16 cellular contexts compared by ENCODE assay signal in genomic region chr20:21228511-21228910, GRCh38.
DNase-seq lines count a peak whose midpoint lies in the region; ATAC-seq, FAIRE-seq and TF ChIP-seq lines count a peak whose summit lies in the region.
"Had no signal": no experiment of that assay in that cellular context is flagged by ENCODE, and none has a peak within 500 bp of the region (broad histone marks: within the 10 kb centered on the region; RNA-seq: fewer than 3 reads in every experiment).

No MANE protein-coding gene starts in this region.

- H3K9me3 Mint-ChIP-seq in neural progenitor cell: no peaks in the 10 kb centered on the region
- no peaks in the 10 kb centered on the region for H3K9me3 Mint-ChIP-seq in activated CD4-positive, alpha-beta T cell treated with anti-CD3 and anti-CD28 coated beads for 36 hours (ENCODE audit: low read depth)
- H3K9me3 Mint-ChIP-seq: activated T-helper 2 cell treated with anti-CD3 and anti-CD28 coated beads, Interferon-gamma antibody, Interleukin-2, Interleukin-4, amounts not matched to agents 10 μg/mL and 5 μg/mL and 100 μg/mL, durations not matched to agents 14 hours and 24 hours and 36 hours had no signal

- H3K4me1 Mint-ChIP-seq in neural progenitor cell: peaks cover 29% of the 10 kb centered on the region
- no peaks in the 10 kb centered on the region for H3K4me1 Mint-ChIP-seq in activated CD4-positive, alpha-beta T cell treated with anti-CD3 and anti-CD28 coated beads for 36 hours

- peak; percentile 76 for FAIRE-seq in GM18507 (lab: Jason Lieb, UNC)
- FAIRE-seq: TTC549 had no signal

- H3K27ac Mint-ChIP-seq in neural progenitor cell: no peak overlapping the region
- no peak overlapping the region for H3K27ac Mint-ChIP-seq in activated CD4-positive, alpha-beta T cell treated with anti-CD3 and anti-CD28 coated beads for 36 hours
- H3K27ac Mint-ChIP-seq: activated T-helper 2 cell treated with anti-CD3 and anti-CD28 coated beads, Interferon-gamma antibody, Interleukin-2, Interleukin-4, amounts not matched to agents 10 μg/mL and 5 μg/mL and 100 μg/mL, durations not matched to agents 14 hours and 24 hours and 36 hours had no signal

- H3K27me3 Mint-ChIP-seq in neural progenitor cell (ENCODE audit: insufficient read depth, low read depth): peaks cover 4% of the 10 kb centered on the region
- H3K27me3 Mint-ChIP-seq in activated CD4-positive, alpha-beta T cell treated with anti-CD3 and anti-CD28 coated beads for 36 hours: no peaks in the 10 kb centered on the region

- ATAC-seq in GM21390 (IDR thresholded peaks at IDR 0.05; ENCODE audit: unreplicated experiment) (peak; percentile 78), HG03095 (IDR thresholded peaks at IDR 0.05; ENCODE audit: unreplicated experiment) (peak; percentile 78)
- no peak for ATAC-seq in activated CD4-positive, alpha-beta T cell treated with anti-CD3 and anti-CD28 coated beads for 36 hours

- CTCF ChIA-PET in activated CD4-positive, alpha-beta T cell treated with anti-CD3 and anti-CD28 coated beads for 36 hours (lab: Charles Lee): interaction anchor here (0.6 to 0.9 kb wide), 2 partner anchors 277 to 368 kb away, joined by 3 read pairs; no protein-coding TSS in a partner anchor

- POLR2A ChIA-PET in activated CD4-positive, alpha-beta T cell treated with anti-CD3 and anti-CD28 coated beads for 36 hours (lab: Charles Lee): no interaction called here

- no peaks in the 10 kb centered on the region for H3K36me3 ChIP-seq in OCI-LY3 (replicated peaks; ENCODE audit: low read depth, low read length)
- H3K36me3 ChIP-seq in neural progenitor cell: no peaks in the 10 kb centered on the region
- H3K36me3 ChIP-seq: cardiac muscle cell had no signal

- H3K36me3 Mint-ChIP-seq in neural progenitor cell: no peaks in the 10 kb centered on the region
- H3K36me3 Mint-ChIP-seq in activated CD4-positive, alpha-beta T cell treated with anti-CD3 and anti-CD28 coated beads for 36 hours (ENCODE audit: low read depth): peaks cover 9% of the 10 kb centered on the region

- TF ChIP-seq CTCF in OCI-LY3 (IDR thresholded peaks at IDR 0.05; ENCODE audit: low read depth, low read length) (no peak), neural progenitor cell (IDR thresholded peaks at IDR 0.05) (no peak)

- H3F3A ChIP-seq in neural progenitor cell (ENCODE audit: low read depth): peaks cover 49% of the 10 kb centered on the region

- DNase-seq in GM18507 (ENCODE audit: extremely low spot score, insufficient read length, low read depth) (peak; percentile 11), neural progenitor cell (ENCODE audit: low spot score) (no peak)
- DNase-seq in activated CD4-positive, alpha-beta T cell treated with anti-CD3 and anti-CD28 coated beads for 4 hours: no peak
- no peak for DNase-seq in activated effector memory CD4-positive, alpha-beta T cell treated with anti-CD3 and anti-CD28 coated beads, Interleukin-2, amount 50 U/mL, for 16 hours
- DNase-seq in activated CD4-positive, alpha-beta T cell treated with anti-CD3 and anti-CD28 coated beads for 36 hours: no peak
- DNase-seq: BE2C; islet precursor cell; NCI-H1092; NK-92 treated with Interleukin-12 subunit alpha and Interleukin-12 subunit beta, amount 100 ng/mL, for 24 hours; stimulated activated CD4-positive, alpha-beta T cell treated with anti-CD3 and anti-CD28 coated beads, Interleukin-1b, Interleukin-23, amount 100 ng/mL, for 48 hours had no signal

- H3K27me3 ChIP-seq in OCI-LY3 (ENCODE audit: low read depth, low read length): no peaks in the 10 kb centered on the region
- no peaks in the 10 kb centered on the region for H3K27me3 ChIP-seq in neural progenitor cell
- H3K27me3 ChIP-seq: BE2C, cardiac muscle cell had no signal

- H2AFZ ChIP-seq in OCI-LY3 (ENCODE audit: low read depth, low read length) (no peak overlapping the region), neural progenitor cell (replicated peaks) (no peak overlapping the region)

- H3K27ac ChIP-seq in OCI-LY3 (ENCODE audit: low read length) (no peak overlapping the region), neural progenitor cell (no peak overlapping the region)
- H3K27ac ChIP-seq: cardiac muscle cell had no signal

- H3K4me3 ChIP-seq in OCI-LY3 (ENCODE audit: low read length) (peak overlapping the region; percentile 8; the same call in 1 of the 2 replicates), neural progenitor cell (no peak overlapping the region)
- H3K4me3 ChIP-seq: cardiac muscle cell had no signal

- H3K9me3 ChIP-seq in OCI-LY3 (ENCODE audit: insufficient read depth, low read length) (no peaks in the 10 kb centered on the region), neural progenitor cell (ENCODE audit: low read depth) (no peaks in the 10 kb centered on the region)
- H3K9me3 ChIP-seq: BE2C had no signal

- H3K4me3 Mint-ChIP-seq in neural progenitor cell: no peak overlapping the region
- no peak overlapping the region for H3K4me3 Mint-ChIP-seq in activated CD4-positive, alpha-beta T cell treated with anti-CD3 and anti-CD28 coated beads for 36 hours

- peaks cover 13% of the 10 kb centered on the region for H3K4me1 ChIP-seq in OCI-LY3 (ENCODE audit: low read length)
- H3K4me1 ChIP-seq in neural progenitor cell: peaks cover 76% of the 10 kb centered on the region
- H3K4me1 ChIP-seq: BE2C had no signal

- H3K4me2 ChIP-seq in OCI-LY3 (ENCODE audit: low read length): peak overlapping the region; percentile 58
- no peak overlapping the region for H3K4me2 ChIP-seq in neural progenitor cell

- intact Hi-C loops in activated CD4-positive, alpha-beta T cell treated with anti-CD3 and anti-CD28 coated beads for 36 hours (cut with DNase I, micrococcal nuclease): no loop called here

- H3K79me2 ChIP-seq in OCI-LY3 (ENCODE audit: low read length) (no peaks in the 10 kb centered on the region), neural progenitor cell (ENCODE audit: low read depth) (no peaks in the 10 kb centered on the region)

- H3K9ac ChIP-seq in OCI-LY3 (ENCODE audit: low read length): 0 out of 2 replicates have a peak overlapping the region, but pooled peaks have one; percentile 2
- H3K9ac ChIP-seq in neural progenitor cell: no peak overlapping the region

- H4K20me1 ChIP-seq in OCI-LY3 (ENCODE audit: insufficient read depth, low read length) (0 out of 2 replicates have a peak, but pooled peaks cover 3% of the 10 kb centered on the region), neural progenitor cell (ENCODE audit: low read depth) (no peaks in the 10 kb centered on the region)
